ENCODE assay signal across 8 cellular contexts in the genomic region with DNA sequence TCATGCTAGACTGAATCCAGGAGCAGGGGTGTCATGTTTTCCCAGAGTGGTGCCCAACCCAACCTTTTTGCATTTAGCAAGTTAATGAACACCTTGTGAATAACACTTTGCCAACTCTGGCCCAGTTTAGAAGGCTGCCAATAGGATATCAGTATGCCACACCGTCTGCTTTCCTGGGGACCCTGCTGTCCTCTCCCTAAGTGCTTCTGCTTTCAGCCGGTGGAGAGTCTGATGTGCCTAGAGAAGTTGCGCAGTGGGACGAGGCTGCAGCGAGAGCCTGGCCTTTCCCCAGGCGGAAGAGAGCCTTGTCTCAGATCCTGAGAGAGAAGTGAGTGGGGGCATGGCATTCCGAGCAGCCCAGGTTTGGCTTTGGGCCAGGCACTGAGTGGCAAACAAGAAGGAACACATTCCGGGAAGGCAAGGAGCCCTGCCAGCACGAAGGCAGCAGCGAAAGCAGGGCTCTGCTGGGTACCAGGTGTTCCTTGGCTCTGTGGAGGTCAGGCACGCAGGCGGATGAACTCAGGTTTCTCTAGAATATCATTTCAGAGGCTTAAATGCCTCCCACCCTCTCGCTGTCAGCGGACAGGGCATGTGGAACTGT. TPM values are rescaled to one million over a fixed set of nuclear protein-coding genes. Genes with fewer than 3 reads are reported as not detected.
A peak's percentile ranks its signal among the peaks of the same experiment; 100 is the strongest.
DNase-seq lines count a peak whose midpoint lies in the region; ATAC-seq and TF ChIP-seq lines count a peak whose summit lies in the region.

No MANE protein-coding gene starts in this region.

- 40% methylated on average over 13 of the region's 14 CpGs for WGBS in esophagus muscularis mucosa
- WGBS in neuronal stem cell (ENCODE audit: extremely low coverage in 2 of 2, insufficient read length in 2 of 2, insufficient replicate concordance in 1 of 2), 2 donors = no CpG with 5 or more reads among the region's 14 CpGs

- intact Hi-C loops in esophagus muscularis mucosa (cut with DNase I) = loop anchor here (2.0 to 10.0 kb wide), 2 partner anchors 40 to 410 kb away; no protein-coding TSS in a partner anchor

- H2AK5ac ChIP-seq in neuronal stem cell (ENCODE audit: low read depth, low read length) = no peak overlapping the region

- H3K36me3 ChIP-seq in RWPE2 (ENCODE audit: low read depth) (no peaks in the 10 kb centered on the region), esophagus muscularis mucosa (no peaks in the 10 kb centered on the region), neuronal stem cell (replicated peaks in 1 of 2; ENCODE audit: control insufficient read depth in 2 of 2, insufficient read depth in 2 of 2, low read length in 2 of 2) (no peaks in the 10 kb centered on the region)

- no peak overlapping the region for H4K91ac ChIP-seq in neuronal stem cell (ENCODE audit: low read depth, low read length, poor library complexity)

- H3K18ac ChIP-seq in neuronal stem cell (ENCODE audit: low read length) = peak overlapping the region; percentile 6

- no peak for TF ChIP-seq POLR2A in esophagus muscularis mucosa (IDR thresholded peaks at IDR 0.05; ENCODE audit: low read depth)

- H3K9me3 ChIP-seq in RWPE2 (ENCODE audit: severe bottlenecking) (no peaks in the 10 kb centered on the region), esophagus muscularis mucosa (no peaks in the 10 kb centered on the region), neuronal stem cell (replicated peaks in 1 of 2; ENCODE audit: control insufficient read depth in 2 of 2, insufficient read depth in 1 of 2, low read depth in 1 of 2, low read length in 2 of 2) (no peaks in the 10 kb centered on the region)

- no peak overlapping the region for H3K9ac ChIP-seq in neuronal stem cell (ENCODE audit: low read depth, low read length, poor library complexity)

- peak; percentile 86 for TF ChIP-seq EP300 in esophagus muscularis mucosa (IDR thresholded peaks at IDR 0.05)

- no peak overlapping the region for H3K23ac ChIP-seq in neuronal stem cell (ENCODE audit: low read depth, low read length, poor library complexity)

- H2BK15ac ChIP-seq in neuronal stem cell (ENCODE audit: low read length) = no peak overlapping the region

- H3K4ac ChIP-seq in neuronal stem cell (ENCODE audit: low read length) = no peak overlapping the region

- no peak overlapping the region for H4K8ac ChIP-seq in neuronal stem cell (ENCODE audit: low read depth, low read length)

- no peak overlapping the region for H3K4me2 ChIP-seq in neuronal stem cell (ENCODE audit: insufficient read depth, low read length, poor library complexity, severe bottlenecking)

- TF ChIP-seq CTCF in RWPE2 (IDR thresholded peaks at IDR 0.05; ENCODE audit: poor library complexity, severe bottlenecking) (no peak), esophagus muscularis mucosa (IDR thresholded peaks at IDR 0.05) (no peak)

- peak; percentile 78 for ATAC-seq in RWPE2 (ENCODE audit: low read depth)
- ATAC-seq in HG03442 (IDR thresholded peaks at IDR 0.05; ENCODE audit: unreplicated experiment) = no peak

- H3K4me1 ChIP-seq in RWPE2 (ENCODE audit: insufficient read depth, poor library complexity, severe bottlenecking) (peaks cover 21% of the 10 kb centered on the region), esophagus muscularis mucosa (peaks cover 0 to 40% (median 35%) of the 10 kb centered on the region in 4 donors), neuronal stem cell (ENCODE audit: control insufficient read depth in 2 of 2, insufficient read depth in 1 of 2, low read depth in 1 of 2, low read length in 2 of 2) (no peaks in the 10 kb centered on the region)

- H2BK120ac ChIP-seq in neuronal stem cell (ENCODE audit: low read depth, low read length) = no peak overlapping the region

- H3K4me3 ChIP-seq in RWPE2 (ENCODE audit: severe bottlenecking) = peak overlapping the region; percentile 10
- H3K4me3 ChIP-seq in esophagus muscularis mucosa = peak overlapping the region; percentile 48 to 64 (median 62)
- no peak overlapping the region for H3K4me3 ChIP-seq in neuronal stem cell (ENCODE audit: low read length in 2 of 2)

- H2BK5ac ChIP-seq in neuronal stem cell (ENCODE audit: low read length) = no peak overlapping the region

- H2BK12ac ChIP-seq in neuronal stem cell (ENCODE audit: low read length) = no peak overlapping the region

- H3K27me3 ChIP-seq in RWPE2 (ENCODE audit: insufficient read depth, poor library complexity, severe bottlenecking) = no peaks in the 10 kb centered on the region
- H3K27me3 ChIP-seq in esophagus muscularis mucosa = no peaks in the 10 kb centered on the region
- no peaks in the 10 kb centered on the region for H3K27me3 ChIP-seq in neuronal stem cell (ENCODE audit: control insufficient read depth in 3 of 3, insufficient read depth in 3 of 3, low read depth in 1 of 3, low read length in 3 of 3)

- no peak overlapping the region for H3K14ac ChIP-seq in neuronal stem cell (ENCODE audit: low read length)

- DNase-seq in NCI-H510A treated with DMSO at 0.1 percent for 48 hours (lab: John Stamatoyannopoulos, UW) (peak; percentile 39), NCI-H510A (lab: John Stamatoyannopoulos, UW) (no peak), RWPE2 (ENCODE audit: low spot score) (peak; percentile 98), esophagus muscularis mucosa (ENCODE audit: extremely low spot score) (no peak), neuronal stem cell (ENCODE audit: low spot score) (no peak), SIG-M5 treated with dmso at 0.1 percent for 504 hours (lab: John Stamatoyannopoulos, UW; ENCODE audit: unreplicated experiment) (no peak), KG1 (lab: John Stamatoyannopoulos, UW) (no peak)

- H2AFZ ChIP-seq in neuronal stem cell (ENCODE audit: low read length) = peak overlapping the region; percentile 79

- peak overlapping the region; percentile 84 for H3K27ac ChIP-seq in RWPE2 (ENCODE audit: poor library complexity, severe bottlenecking)
- peak overlapping the region; percentile 80 to 93 (median 84) for H3K27ac ChIP-seq in esophagus muscularis mucosa (replicated peaks in 1 of 4)
- no peak overlapping the region for H3K27ac ChIP-seq in neuronal stem cell (replicated peaks; ENCODE audit: low read length)

- no peaks in the 10 kb centered on the region for H3K79me1 ChIP-seq in neuronal stem cell (ENCODE audit: low read depth, low read length)

RNA-seq across cellular contexts. Expression of a gene that starts 36.9 kb away (rescaled TPM):
- 1 to 10 TPM; 1.7 to 2.4 (median 2.0) TPM for total RNA-seq in esophagus muscularis mucosa
- polyA plus RNA-seq in neuronal stem cell (2013, experiment 1 of 2) = 5.2 TPM
- 5.2 TPM for polyA plus RNA-seq in neuronal stem cell (2013, experiment 2 of 2)

RNA-seq across cellular contexts. Expression of a gene that starts 37.2 kb away (rescaled TPM):
- 10 to 100 TPM; 71.1 to 96.8 (median 80.8) TPM for total RNA-seq in esophagus muscularis mucosa
- polyA plus RNA-seq in neuronal stem cell (2013, experiment 1 of 2) = 6.2 TPM
- 6.3 TPM for polyA plus RNA-seq in neuronal stem cell (2013, experiment 2 of 2)

RNA-seq across cellular contexts. Expression of a gene that starts 42.5 kb away (rescaled TPM):
- total RNA-seq in esophagus muscularis mucosa = 1 to 10 TPM in 2 of 4 donors, under 1 TPM in 2; 0.33 to 2.5 (median 0.75) TPM
- polyA plus RNA-seq in neuronal stem cell (2013, experiment 1 of 2) = 0.38 TPM
- 0.30 TPM for polyA plus RNA-seq in neuronal stem cell (2013, experiment 2 of 2)

Comparison
In these comparisons a context has a peak if more than half of its experiments do, and no peak if none do; other contexts are left out.
1. DNase-seq: peak in NCI-H510A treated with DMSO at 0.1 percent for 48 hours (single experiment) and RWPE2 (single experiment); none in NCI-H510A (single experiment), esophagus muscularis mucosa (single experiment), neuronal stem cell (single experiment), SIG-M5 treated with dmso at 0.1 percent for 504 hours (single experiment) and KG1 (single experiment).
2. H3K4me3 ChIP-seq: peak in RWPE2 (single experiment) and esophagus muscularis mucosa (4 of 4); none in neuronal stem cell (0 of 2).